In the genomic region with DNA sequence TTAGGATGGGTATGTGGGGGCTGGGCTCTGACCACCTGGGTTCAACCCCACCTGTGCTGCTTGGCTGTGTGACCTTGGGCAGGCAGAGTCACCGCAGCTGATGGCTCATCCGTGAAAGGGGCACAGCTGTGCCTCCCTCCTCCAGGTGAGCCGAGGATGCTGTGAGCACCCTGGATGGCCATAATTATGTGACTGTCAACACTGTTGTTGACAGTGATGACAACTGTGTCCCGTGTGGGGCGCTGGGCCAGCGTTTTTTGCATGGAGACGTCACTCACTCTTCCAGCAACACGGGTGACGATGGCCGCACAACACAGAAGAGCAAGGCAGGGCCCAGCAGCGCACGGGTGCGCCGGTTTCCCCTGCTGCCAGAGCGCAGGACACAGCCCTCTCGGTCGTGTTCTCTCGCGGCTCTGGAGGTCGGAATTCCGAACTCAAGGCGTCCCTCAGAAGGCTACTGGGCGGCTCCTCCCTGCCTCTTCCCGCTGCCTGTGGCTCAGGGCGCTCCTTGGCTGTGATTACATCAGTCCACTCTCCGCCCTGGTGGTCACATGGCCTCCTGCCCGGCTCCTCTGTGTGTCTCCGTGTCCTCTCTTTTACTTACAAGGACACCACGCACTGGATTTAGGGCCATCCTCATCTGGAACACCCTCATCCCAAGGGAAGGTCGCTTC, we compare ENCODE assay signal across 8 cellular contexts. TPM values are rescaled to one million over a fixed set of nuclear protein-coding genes. Genes with fewer than 3 reads are reported as not detected.
A peak's percentile ranks its signal among the peaks of the same experiment; 100 is the strongest.
DNase-seq lines count a peak whose midpoint lies in the region; ATAC-seq and TF ChIP-seq lines count a peak whose summit lies in the region.

No MANE protein-coding gene starts in this region.

- H3K36me3 ChIP-seq in CD8-positive, alpha-beta memory T cell (ENCODE audit: insufficient read depth, low read length), result no peaks in the 10 kb centered on the region
- H3K36me3 ChIP-seq in Peyer's patch (no peaks in the 10 kb centered on the region), mucosa of descending colon (ENCODE audit: low read depth) (no peaks in the 10 kb centered on the region)

- TF ChIP-seq POLR2A in Peyer's patch (IDR thresholded peaks at IDR 0.05), result no peak

- peak overlapping the region; percentile 89 for H3K4me3 ChIP-seq in CD8-positive, alpha-beta memory T cell (ENCODE audit: low read length)
- peak overlapping the region; percentile 50 to 63 (median 56) for H3K4me3 ChIP-seq in Peyer's patch
- peak overlapping the region; percentile 11 to 60 for H3K4me3 ChIP-seq in cardiac fibroblast (replicated peaks in 1 of 2; ENCODE audit: low read depth in 2 of 2, low read length in 2 of 2)
- no peak overlapping the region for H3K4me3 ChIP-seq in mucosa of descending colon

- POLR2A ChIA-PET in CD8-positive, alpha-beta memory T cell (lab: Charles Lee), result interaction anchor here (1.7 kb wide), 1 partner anchor 42 kb away, joined by 9 read pairs; the partner anchor contains the start of gene ABLIM2

- no peaks in the 10 kb centered on the region for H3K9me3 Mint-ChIP-seq in CD8-positive, alpha-beta memory T cell

- H3K27ac Mint-ChIP-seq in CD8-positive, alpha-beta memory T cell, result peak overlapping the region in 7 of 8 donors; percentile 78 to 98 (median 94)

- H3K27me3 ChIP-seq in CD8-positive, alpha-beta memory T cell (ENCODE audit: insufficient read depth, low read length, poor library complexity, severe bottlenecking), result no peaks in the 10 kb centered on the region
- no peaks in the 10 kb centered on the region for H3K27me3 ChIP-seq in Peyer's patch

- H3K27me3 Mint-ChIP-seq in CD8-positive, alpha-beta memory T cell, result no peaks in the 10 kb centered on the region

- intact Hi-C loops in mucosa of descending colon (cut with DNase I, micrococcal nuclease), result no loop called here

- peaks cover 0 to 10% (median 0%) of the 10 kb centered on the region in 3 donors for H3K36me3 Mint-ChIP-seq in CD8-positive, alpha-beta memory T cell

- H3K9me3 ChIP-seq in CD8-positive, alpha-beta memory T cell (ENCODE audit: low read length), result no peaks in the 10 kb centered on the region
- H3K9me3 ChIP-seq in Peyer's patch (no peaks in the 10 kb centered on the region), mucosa of descending colon (no peaks in the 10 kb centered on the region)

- no peak for TF ChIP-seq CTCF in Peyer's patch (IDR thresholded peaks at IDR 0.05)
- no peak for TF ChIP-seq CTCF in cardiac fibroblast (IDR thresholded peaks at IDR 0.05; ENCODE audit: low read depth, low read length)
- TF ChIP-seq CTCF in mucosa of descending colon (IDR thresholded peaks at IDR 0.05), result no peak

- DNase-seq in CD8-positive, alpha-beta memory T cell, result peak in 3 of 5 donors; percentile 16 to 58 (median 41)
- DNase-seq in Peyer's patch (peak in 2 of 3 donors; percentile 67 to 70), cardiac fibroblast (ENCODE audit: low read depth in 2 of 2) (peak; percentile 62 to 78), mucosa of descending colon (peak in 2 of 3 donors; percentile 38 to 54), NCI-H146 treated with DMSO at 0.1 percent for 48 hours (lab: John Stamatoyannopoulos, UW; ENCODE audit: unreplicated experiment) (no peak)

- CTCF ChIA-PET in CD8-positive, alpha-beta memory T cell (lab: Charles Lee), result interaction anchor here (0.9 to 2.3 kb wide), 2 partner anchors 24 to 45 kb away, joined by 3 to 6 read pairs; no protein-coding TSS in a partner anchor

- H3K4me1 ChIP-seq in CD8-positive, alpha-beta memory T cell (ENCODE audit: insufficient read depth, low read length), result peaks cover 43% of the 10 kb centered on the region
- H3K4me1 ChIP-seq in Peyer's patch (peaks cover 0 to 46% (median 29%) of the 10 kb centered on the region in 4 donors), mucosa of descending colon (ENCODE audit: low read depth) (peaks cover 22% of the 10 kb centered on the region)

- ATAC-seq in mucosa of descending colon (no peak), GM18909 (IDR thresholded peaks at IDR 0.05; ENCODE audit: poor library complexity, unreplicated experiment) (no peak), HG02588 (IDR thresholded peaks at IDR 0.05; ENCODE audit: unreplicated experiment) (no peak), GM18502 (IDR thresholded peaks at IDR 0.05; ENCODE audit: poor library complexity, unreplicated experiment) (no peak)

- peak overlapping the region; percentile 89 to 99 (median 92) for H3K4me3 Mint-ChIP-seq in CD8-positive, alpha-beta memory T cell

- H3K27ac ChIP-seq in CD8-positive, alpha-beta memory T cell (ENCODE audit: low read depth, low read length), result peak overlapping the region; percentile 73
- peak overlapping the region; percentile 72 to 93 (median 78) for H3K27ac ChIP-seq in Peyer's patch

- H3K4me1 Mint-ChIP-seq in CD8-positive, alpha-beta memory T cell, result peaks cover 28 to 53% (median 30%) of the 10 kb centered on the region in 3 donors

RNA-seq across cellular contexts. Expression of gene SH3TC1, which starts 1.3 kb away (rescaled TPM):
- 1 to 10 TPM; 7.5 to 8.9 TPM for total RNA-seq in CD8-positive, alpha-beta memory T cell
- 12.2 TPM for polyA plus RNA-seq in CD8-positive, alpha-beta memory T cell
- 10 to 100 TPM in 2 of 4 donors, 1 to 10 TPM in 2; 4.2 to 88.3 (median 11.8) TPM for total RNA-seq in Peyer's patch
- total RNA-seq in mucosa of descending colon, result 10 to 100 TPM; 10.3 to 13.6 (median 11.7) TPM

RNA-seq across cellular contexts. Expression of gene ABLIM2, which starts 41.8 kb away (rescaled TPM):
- 1 to 10 TPM in 1 of 2 experiments, under 1 TPM in 1; 0.72 to 1.1 TPM for total RNA-seq in CD8-positive, alpha-beta memory T cell
- polyA plus RNA-seq in CD8-positive, alpha-beta memory T cell, result 1.2 TPM
- total RNA-seq in Peyer's patch (10 to 100 TPM in 3 of 4 donors, 1 to 10 TPM in 1; 9.0 to 24.2 (median 11.7) TPM), mucosa of descending colon (10 to 100 TPM; 15.0 to 15.8 (median 15.5) TPM)

Comparison
In these comparisons a context has a peak if more than half of its experiments do, and no peak if none do; other contexts are left out.
1. RNA of gene ABLIM2, which starts 41.8 kb away (total RNA-seq): 15.0 to 15.8 TPM in mucosa of descending colon and 9.0 to 24.2 TPM in Peyer's patch; 0.72 to 1.1 TPM in CD8-positive, alpha-beta memory T cell; every median in the first group is over 4 times any median in the second.